In genomic region chr16:70715113-70715711, GRCh38 we compare ENCODE assay signal across 8 cellular contexts. TPM values are rescaled to one million over a fixed set of nuclear protein-coding genes. Genes with fewer than 3 reads are reported as not detected.
DNase-seq lines count a peak whose midpoint lies in the region; TF ChIP-seq lines count a peak whose summit lies in the region.

No MANE protein-coding gene starts in this region.

- intact Hi-C loops in posterior vena cava (cut with DNase I), result no loop called here

- peak; percentile 92 for DNase-seq in GM03348 (ENCODE audit: low spot score)
- peak; percentile 63 for DNase-seq in SHP77 treated with DMSO at 0.1 percent for 48 hours (lab: John Stamatoyannopoulos, UW)
- DNase-seq in fibroblast of villous mesenchyme (ENCODE audit: low read depth), result peak; percentile 94
- peak; percentile 94 for DNase-seq in posterior vena cava (ENCODE audit: low spot score)
- DNase-seq in stimulated activated CD8-positive, alpha-beta memory T cell treated with anti-CD3 and anti-CD28 coated beads, Interleukin-4, amount 100 ng/mL, for 48 hours, result no peak
- DNase-seq in NCI-H526 (lab: John Stamatoyannopoulos, UW), result no peak
- DNase-seq in ecto neural progenitor cell (ENCODE audit: low spot score), result no peak
- DNase-seq in KBM-7, result no peak

- H3K4me3 ChIP-seq in fibroblast of villous mesenchyme (ENCODE audit: low read depth, low read length), result no peak overlapping the region

- TF ChIP-seq CTCF in fibroblast of villous mesenchyme (IDR thresholded peaks at IDR 0.05; ENCODE audit: insufficient read depth, low read depth, low read length), result peak; percentile 15

- in situ Hi-C loops in KBM-7 (cut with MboI; ENCODE audit: low pct_unique_long_range_greater_than_20kb, low sequenced_read_pairs), result no loop called here

RNA-seq across cellular contexts. Expression of gene MTSS2, which starts 29.4 kb away (rescaled TPM):
- 74.1 and 97.6 TPM in 2 replicates for total RNA-seq in fibroblast of villous mesenchyme
- total RNA-seq in posterior vena cava, result 100 to 1,000 TPM; 116 to 145 TPM

Comparison
In these comparisons a context has a peak if more than half of its experiments do, and no peak if none do; other contexts are left out.
1. DNase-seq: peak in GM03348 (single experiment), SHP77 treated with DMSO at 0.1 percent for 48 hours (single experiment), fibroblast of villous mesenchyme (single experiment) and posterior vena cava (single experiment); none in stimulated activated CD8-positive, alpha-beta memory T cell treated with anti-CD3 and anti-CD28 coated beads, Interleukin-4, amount 100 ng/mL, for 48 hours (single experiment), NCI-H526 (0 of 2), ecto neural progenitor cell (single experiment) and KBM-7 (single experiment).